ENCODE assay signal across 8 cellular contexts in the genomic region with DNA sequence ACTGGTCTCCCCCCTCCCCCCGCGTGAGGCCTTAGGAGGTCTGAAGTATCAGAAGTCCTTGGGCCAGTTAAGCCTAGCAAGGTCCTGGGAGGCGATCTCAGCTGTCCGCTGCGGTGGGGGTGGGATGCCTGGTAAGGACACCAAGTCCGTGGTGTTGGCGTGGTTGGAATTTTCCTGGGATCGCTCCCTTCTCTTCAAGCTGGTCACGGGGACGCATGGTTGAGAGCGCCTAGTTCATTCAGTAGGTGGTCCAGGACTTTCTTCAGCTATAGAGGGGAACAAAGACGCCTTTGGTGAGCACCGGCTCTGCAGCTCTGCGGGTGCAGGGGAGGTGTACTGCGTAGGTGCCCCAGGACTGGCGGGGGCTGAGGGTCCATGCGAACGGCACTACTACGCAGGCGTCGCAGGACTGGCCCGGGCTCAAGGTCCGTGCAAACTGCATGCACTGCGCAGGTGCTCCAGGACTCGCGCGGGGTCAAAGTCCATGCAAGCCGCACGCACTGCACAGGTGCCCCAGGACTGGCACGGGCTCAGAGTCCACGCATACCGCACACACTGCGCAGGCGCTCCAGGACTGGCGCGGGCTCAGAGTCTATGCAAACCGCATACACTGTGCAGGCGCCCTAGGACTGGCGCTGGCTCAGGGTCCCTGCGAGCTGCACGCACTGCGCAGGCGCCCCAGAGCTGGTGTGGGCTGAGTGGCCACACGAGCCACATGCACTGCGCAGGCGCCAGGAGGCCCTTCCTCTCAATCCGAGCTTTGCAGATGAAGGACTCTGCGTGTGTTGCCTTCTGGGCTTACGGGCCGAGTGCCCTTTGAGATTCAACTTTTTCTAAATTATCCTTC. TPM values are rescaled to one million over a fixed set of nuclear protein-coding genes. Genes with fewer than 3 reads are reported as not detected.
A peak's percentile ranks its signal among the peaks of the same experiment; 100 is the strongest.
DNase-seq lines count a peak whose midpoint lies in the region; ATAC-seq, FAIRE-seq and TF ChIP-seq lines count a peak whose summit lies in the region.

No MANE protein-coding gene starts in this region.

- H3K27me3 ChIP-seq in OCI-LY1 (ENCODE audit: insufficient read depth, low read length) = no peaks in the 10 kb centered on the region
- no peaks in the 10 kb centered on the region for H3K27me3 ChIP-seq in pancreas
- no peaks in the 10 kb centered on the region for H3K27me3 ChIP-seq in thyroid gland

- H3K27ac ChIP-seq in OCI-LY1 (ENCODE audit: low read depth, low read length, poor library complexity, severe bottlenecking) (peak overlapping the region; percentile 75), pancreas (peak overlapping the region; percentile 49 to 80 (median 65)), thyroid gland (peak overlapping the region; percentile 30 to 65 (median 53))

- H3K4me2 ChIP-seq in OCI-LY1 (ENCODE audit: low read length) = peak overlapping the region; percentile 81

- DNase-seq in activated effector memory CD4-positive, alpha-beta T cell treated with anti-CD3 and anti-CD28 coated beads, Interleukin-2, amount 50 U/mL, for 16 hours = peak; percentile 84
- peak; percentile 63 to 90 for DNase-seq in foreskin fibroblast
- peak; percentile 91 to 99 (median 96) for DNase-seq in pancreas
- peak; percentile 80 to 85 for DNase-seq in thyroid gland

- H3K79me2 ChIP-seq in OCI-LY1 (ENCODE audit: insufficient read depth, low read length) = peaks cover 16% of the 10 kb centered on the region; the same call in 1 of the 2 replicates

- H3K4me3 ChIP-seq in OCI-LY1 (ENCODE audit: low read depth, low read length, poor library complexity, severe bottlenecking) (peak overlapping the region; percentile 49), foreskin fibroblast (ENCODE audit: low read depth in 1 of 2, low read length in 2 of 2) (peak overlapping the region; percentile 40 to 54), pancreas (peak overlapping the region in 1 of 4 donors; percentile 32), thyroid gland (replicated peaks in 1 of 3) (peak overlapping the region in 1 of 3 donors; percentile 15)

- peaks cover 2% of the 10 kb centered on the region; the same call in 1 of the 2 replicates for H3K36me3 ChIP-seq in OCI-LY1 (ENCODE audit: insufficient read depth, low read length)
- no peaks in the 10 kb centered on the region for H3K36me3 ChIP-seq in pancreas
- H3K36me3 ChIP-seq in thyroid gland = no peaks in the 10 kb centered on the region

- H2AFZ ChIP-seq in OCI-LY1 (ENCODE audit: low read length) = no peak overlapping the region

- peak in 1 of 2 donors; percentile 59 for TF ChIP-seq POLR2A in thyroid gland (IDR thresholded peaks at IDR 0.05)

- H3K9me3 ChIP-seq in OCI-LY1 (ENCODE audit: low read length) (no peaks in the 10 kb centered on the region), pancreas (no peaks in the 10 kb centered on the region), thyroid gland (no peaks in the 10 kb centered on the region)

- H3K9ac ChIP-seq in OCI-LY1 (ENCODE audit: low read length) = peak overlapping the region; percentile 62

- H3K4me1 ChIP-seq in OCI-LY1 (ENCODE audit: insufficient read depth, low read length, severe bottlenecking) (peaks cover 52% of the 10 kb centered on the region), pancreas (peaks cover 4 to 19% (median 8%) of the 10 kb centered on the region in 3 donors), thyroid gland (peaks cover 17 to 20% of the 10 kb centered on the region in 2 donors)

- no peaks in the 10 kb centered on the region for H4K20me1 ChIP-seq in OCI-LY1 (ENCODE audit: insufficient read depth, low read length)

- no peaks in the 10 kb centered on the region for H3K9me2 ChIP-seq in OCI-LY1 (ENCODE audit: low read depth, low read length)

- WGBS in pancreas, 2 donors = 41 to 51% methylated on average over 50 of the region's 50 CpGs
- 65 to 70% methylated on average over 20 to 37 of the region's 50 CpGs for WGBS in thyroid gland, 2 donors

- TF ChIP-seq CTCF in OCI-LY1 (IDR thresholded peaks at IDR 0.05; ENCODE audit: low read length) (no peak), foreskin fibroblast (IDR thresholded peaks at IDR 0.05; ENCODE audit: low read depth, low read length) (no peak), pancreas (IDR thresholded peaks at IDR 0.05) (no peak), thyroid gland (IDR thresholded peaks at IDR 0.05) (no peak)

- H3F3A ChIP-seq in OCI-LY1 (ENCODE audit: insufficient read depth, low read length) = 0 out of 2 replicates have a peak, but pooled peaks cover 9% of the 10 kb centered on the region

- no peak for FAIRE-seq in pancreas (lab: Jason Lieb, UNC)

- ATAC-seq in GM19467 (IDR thresholded peaks at IDR 0.05; ENCODE audit: unreplicated experiment) (peak; percentile 51), pancreas (peak; percentile 72 to 82 (median 80)), GM19023 (IDR thresholded peaks at IDR 0.05; ENCODE audit: unreplicated experiment) (no peak), GM19324 (IDR thresholded peaks at IDR 0.05; ENCODE audit: low FRiP score, unreplicated experiment) (no peak)

- intact Hi-C loops in pancreas (cut with DNase I) = loop anchor here in 1 of 3 donors (10.0 kb wide), 1 partner anchor 71 kb away; a partner anchor contains a TSS
- intact Hi-C loops in thyroid gland (cut with DNase I) = loop anchor here (5.0 kb wide), 2 partner anchors 33 to 73 kb away; a partner anchor contains a TSS

RNA-seq across cellular contexts. Expression of a gene that starts 36.6 kb away (rescaled TPM):
- total RNA-seq in pancreas = 100 to 1,000 TPM in 2 of 6 donors, 10 to 100 TPM in 4; 60.1 to 128 (median 98.1) TPM
- 100 to 1,000 TPM in 1 of 2 donors, 10 to 100 TPM in 1; 89.9 to 140 TPM for polyA plus RNA-seq in pancreas
- 100 to 1,000 TPM; 170 to 255 (median 207) TPM for total RNA-seq in thyroid gland

Comparison
In these comparisons a context has a peak if more than half of its experiments do, and no peak if none do; other contexts are left out.
1. ATAC-seq: peak in GM19467 (single experiment) and pancreas (4 of 4); none in GM19023 (single experiment) and GM19324 (single experiment).
2. Peak in every context shown above with its lines, with median percentiles within 50 percentile points of each other: H3K27ac ChIP-seq and DNase-seq.